13 cellular contexts compared by ENCODE assay signal in the genomic region with DNA sequence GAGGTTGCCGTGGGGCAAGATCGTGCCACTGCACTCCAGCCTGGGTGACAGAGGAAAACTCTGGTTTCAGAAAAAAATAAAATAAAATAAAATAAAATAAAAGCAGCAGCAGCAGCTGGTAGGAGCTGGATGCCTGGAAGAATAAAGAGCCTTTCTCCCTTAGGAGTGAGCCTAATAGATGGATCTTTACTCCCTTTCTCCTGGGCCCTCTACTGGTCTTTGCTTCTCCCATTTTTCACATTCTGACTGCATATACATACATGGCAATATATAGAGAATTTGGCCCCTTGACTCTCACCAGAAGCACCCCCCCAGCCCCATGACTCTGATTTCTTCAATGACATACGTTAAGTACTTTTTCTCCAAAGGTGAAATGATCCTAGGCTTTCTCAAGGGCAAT. TPM values are rescaled to one million over a fixed set of nuclear protein-coding genes. Genes with fewer than 3 reads are reported as not detected.
DNase-seq lines count a peak whose midpoint lies in the region; ATAC-seq, FAIRE-seq and TF ChIP-seq lines count a peak whose summit lies in the region.
"Had no signal": no experiment of that assay in that cellular context is flagged by ENCODE, and none has a peak within 500 bp of the region (broad histone marks: within the 10 kb centered on the region; RNA-seq: fewer than 3 reads in every experiment).

No MANE protein-coding gene starts in this region.

- POLR2A ChIA-PET in GM12878 (lab: Charles Lee) = interaction anchor here (0.5 to 4.5 kb wide), 9 partner anchors 10 to 125 kb away, joined by 3 to 54 read pairs (median 4); partner anchors contain the start of gene MALT1
- POLR2A ChIA-PET in activated CD4-positive, alpha-beta T cell treated with anti-CD3 and anti-CD28 coated beads, Interleukin-2, amount 10 ng/mL, durations not matched to agents 7 days and 5 days (lab: Charles Lee) = no interaction called here

- H3K4me2 ChIP-seq in GM12878 (ENCODE audit: control insufficient read depth, insufficient read depth) = peak overlapping the region; percentile 61
- H3K4me2 ChIP-seq: KMS-11 had no signal

- no peaks in the 10 kb centered on the region for H3K36me3 Mint-ChIP-seq in HFFc6 (ENCODE audit: low read depth)
- H3K36me3 Mint-ChIP-seq in activated CD4-positive, alpha-beta T cell treated with anti-CD3 and anti-CD28 coated beads, Interleukin-2, amount 10 ng/mL, durations not matched to agents 7 days and 5 days (ENCODE audit: low read depth) = peaks cover 21% of the 10 kb centered on the region

- no peaks in the 10 kb centered on the region for H3K9me3 Mint-ChIP-seq in HFFc6
- peaks cover 3% of the 10 kb centered on the region for H3K9me3 Mint-ChIP-seq in activated CD4-positive, alpha-beta T cell treated with anti-CD3 and anti-CD28 coated beads, Interleukin-2, amount 10 ng/mL, durations not matched to agents 7 days and 5 days

- no TSS peak for BruUV-seq in GM12878 (replicated peaks; lab: Mats Ljungman, UMichigan)

- H3K9me3 ChIP-seq in GM12878 (replicated peaks; ENCODE audit: control insufficient read depth, insufficient read depth, low read length) = no peaks in the 10 kb centered on the region
- no peaks in the 10 kb centered on the region for H3K9me3 ChIP-seq in liver (ENCODE audit: control insufficient read depth in 4 of 4, low read length in 3 of 4)

- H3K9ac ChIP-seq in GM12878 (ENCODE audit: control insufficient read depth, insufficient read depth, low read length) (no peak overlapping the region), liver (ENCODE audit: low read depth in 1 of 2, low read length in 2 of 2) (no peak overlapping the region)
- H3K9ac ChIP-seq: KMS-11 had no signal

- H3K4me3 ChIP-seq in GM12878 (peak overlapping the region; percentile 28; the same call in 1 of the 2 replicates), liver (ENCODE audit: low read depth in 1 of 3, low read length in 3 of 3) (no peak overlapping the region)

- intact Hi-C loops in GM12878 (cut with micrococcal nuclease; ENCODE audit: unreplicated experiment) = no loop called here

- H3K27ac ChIP-seq in GM12878 (ENCODE audit: control insufficient read depth, insufficient read depth) = peak overlapping the region; percentile 45; the same call in 1 of the 2 replicates
- H3K27ac ChIP-seq in liver (ENCODE audit: low read depth in 1 of 2, low read length in 2 of 2) = no peak overlapping the region
- H3K27ac ChIP-seq: KMS-11 had no signal

- SMC1A ChIA-PET in GM12878 (lab: Charles Lee; ENCODE audit: uncharacterized antibody, unreplicated experiment) = interaction anchor here (0.8 to 29.9 kb wide), 9 partner anchors 8 to 125 kb away, joined by 3 to 682 read pairs (median 4); partner anchors contain the start of gene MALT1

- RAD21 ChIA-PET in GM12878 (lab: Charles Lee; ENCODE audit: unreplicated experiment) = interaction anchor here (0.7 to 6.0 kb wide), 7 partner anchors 11 to 315 kb away, joined by 3 to 171 read pairs (median 7); partner anchors contain the start of gene MALT1

- TF ChIP-seq RAD21 in GM12878 (IDR thresholded peaks at IDR 0.05; ENCODE audit: insufficient read depth, low read depth, low read length) (peak; percentile 25; the same call in 1 of the 2 replicates), liver (IDR thresholded peaks at IDR 0.05) (peak; percentile 74 to 76)

- H3K27me3 ChIP-seq in GM12878 (replicated peaks in 1 of 2; ENCODE audit: control insufficient read depth in 2 of 2, insufficient read depth in 2 of 2, low read length in 1 of 2) = no peaks in the 10 kb centered on the region
- no peaks in the 10 kb centered on the region for H3K27me3 ChIP-seq in liver (ENCODE audit: control insufficient read depth in 4 of 4, insufficient read depth in 4 of 4, low read length in 3 of 4)

- DNase-seq in D341Med (ENCODE audit: low spot score) (peak; percentile 48), HFFc6 (no peak), GM12878 (ENCODE audit: low read depth, low spot score) (no peak), ACHN (no peak), RPMI8226 (no peak)
- DNase-seq in activated CD4-positive, alpha-beta T cell treated with anti-CD3 and anti-CD28 coated beads, Interleukin-2, amount 10 ng/mL, durations not matched to agents 7 days and 5 days = no peak
- DNase-seq: effector CD8-positive, alpha-beta T cell; islet precursor cell; NCI-H748 treated with DMSO at 0.1 percent for 48 hours had no signal

- H3K4me1 Mint-ChIP-seq in HFFc6 (ENCODE audit: low read depth) = peaks cover 41% of the 10 kb centered on the region
- peaks cover 53% of the 10 kb centered on the region for H3K4me1 Mint-ChIP-seq in activated CD4-positive, alpha-beta T cell treated with anti-CD3 and anti-CD28 coated beads, Interleukin-2, amount 10 ng/mL, durations not matched to agents 7 days and 5 days

- no peak for TF ChIP-seq POLR2A in GM12878 (IDR thresholded peaks at IDR 0.05; ENCODE audit: low read depth, low read length)

- H3K4me1 ChIP-seq in GM12878 (ENCODE audit: control insufficient read depth, insufficient read depth, low read length) (peaks cover 36% of the 10 kb centered on the region), liver (ENCODE audit: control insufficient read depth in 4 of 4, insufficient read depth in 4 of 4, low read length in 3 of 4) (no peaks in the 10 kb centered on the region)

- no peak overlapping the region for H2AFZ ChIP-seq in GM12878 (ENCODE audit: control insufficient read depth, low read depth, low read length)

- no peak for TF ChIP-seq EP300 in GM12878 (IDR thresholded peaks at IDR 0.05; ENCODE audit: borderline replicate concordance in 1 of 2, control insufficient read depth in 1 of 2, low read depth in 2 of 2, low read length in 2 of 2)

- no peak for ATAC-seq in GM12878
- ATAC-seq in HG03469 (IDR thresholded peaks at IDR 0.05; ENCODE audit: unreplicated experiment) = no peak

- in situ Hi-C loops in GM12878 (cut with MboI) (loop anchor here (25.0 kb wide), 1 partner anchor 1251 kb away; no protein-coding TSS in a partner anchor), ACHN (cut with HindIII; ENCODE audit: low pct_ligation_motif_present, low pct_unique_long_range_greater_than_20kb, low sequenced_read_pairs) (no loop called here)

- no peak for FAIRE-seq in GM12878 (lab: Jason Lieb, UNC)

- peaks cover 39% of the 10 kb centered on the region for H3K79me2 ChIP-seq in GM12878 (ENCODE audit: control insufficient read depth, insufficient read depth, low read length)

- no peak overlapping the region for H3K4me3 Mint-ChIP-seq in HFFc6
- H3K4me3 Mint-ChIP-seq in activated CD4-positive, alpha-beta T cell treated with anti-CD3 and anti-CD28 coated beads, Interleukin-2, amount 10 ng/mL, durations not matched to agents 7 days and 5 days = no peak overlapping the region

- TF ChIP-seq CTCF in HFFc6 (IDR thresholded peaks at IDR 0.05) (peak; percentile 57), GM12878 (IDR thresholded peaks at IDR 0.05 in 2 of 3, conservative IDR thresholded peaks at IDR 0.05 in 1 of 3; ENCODE audit: control insufficient read depth in 2 of 3, extremely low read depth in 1 of 3, insufficient read depth in 1 of 3, low read depth in 3 of 3, low read length in 3 of 3) (peak; percentile 4 to 36 (median 20); a peak in 4 of 6 replicates), liver (IDR thresholded peaks at IDR 0.05; ENCODE audit: low read depth, low read length, missing input control) (peak; percentile 31)

- no peak overlapping the region for H3K27ac Mint-ChIP-seq in HFFc6
- no peak overlapping the region for H3K27ac Mint-ChIP-seq in activated CD4-positive, alpha-beta T cell treated with anti-CD3 and anti-CD28 coated beads, Interleukin-2, amount 10 ng/mL, durations not matched to agents 7 days and 5 days

- CTCF ChIA-PET in GM12878 (lab: Yijun Ruan, JAX) = interaction anchor here (0.9 to 5.5 kb wide), 7 partner anchors 10 to 130 kb away, joined by 3 to 58 read pairs (median 9); partner anchors contain the start of gene MALT1
- CTCF ChIA-PET in activated CD4-positive, alpha-beta T cell treated with anti-CD3 and anti-CD28 coated beads, Interleukin-2, amount 10 ng/mL, durations not matched to agents 7 days and 5 days (lab: Charles Lee) = interaction anchor here (0.6 to 1.4 kb wide), 3 partner anchors 9 to 519 kb away, joined by 3 to 5 read pairs (median 3); partner anchors contain the start of gene MALT1

- no peaks in the 10 kb centered on the region; the same call in 1 of the 2 replicates for H3K27me3 Mint-ChIP-seq in HFFc6 (ENCODE audit: insufficient read depth)
- H3K27me3 Mint-ChIP-seq in activated CD4-positive, alpha-beta T cell treated with anti-CD3 and anti-CD28 coated beads, Interleukin-2, amount 10 ng/mL, durations not matched to agents 7 days and 5 days = no peaks in the 10 kb centered on the region

- no peaks in the 10 kb centered on the region for H3K36me3 ChIP-seq in GM12878 (ENCODE audit: control insufficient read depth in 2 of 2, insufficient read depth in 2 of 2, low read length in 1 of 2)
- no peaks in the 10 kb centered on the region for H3K36me3 ChIP-seq in liver (ENCODE audit: control insufficient read depth in 4 of 4, insufficient read depth in 3 of 4, low read depth in 1 of 4, low read length in 3 of 4)

- WGBS in GM12878 (ENCODE audit: insufficient coverage, insufficient replicate concordance, low lambda C conversion rate, missing lambda C conversion rate) = 74% methylated on average over 3 of the region's 3 CpGs
- 96% methylated on average over 3 of the region's 3 CpGs for WGBS in liver

- H4K20me1 ChIP-seq in GM12878 (ENCODE audit: control insufficient read depth, insufficient read depth) = no peaks in the 10 kb centered on the region

RNA-seq across cellular contexts. Expression of gene MALT1, which starts 9.8 kb away (rescaled TPM):
- 10 to 100 TPM; 19.9 to 25.6 (median 22.4) TPM for total RNA-seq in HFFc6 (2021; fragmentation: NEBNext Ultra II Directional; extraction: Animal tissue kit (Norgen Biotek cat#: 25700))
- total RNA-seq in GM12878 (2013; cell fraction: nucleolus; rRNA removed) = 326 and 345 TPM in 2 replicates
- total RNA-seq in GM12878 (2014; rRNA removed) (61.5 and 79.2 TPM in 2 replicates), GM12878 (2014; rRNA removed; fragmentation: Illumina TruSeq; extraction: Trizol) (65.8 and 71.2 TPM in 2 replicates), GM12878 (2021) (49.8 and 50.6 TPM in 2 replicates), liver (10 to 100 TPM in 1 of 2 donors, 1 to 10 TPM in 1; 6.4 to 27.3 TPM)
- 19.6 TPM for polyA plus RNA-seq in GM12878 (2011; ENCODE audit: low read depth)
- polyA plus RNA-seq in GM12878 (2011; rRNA removed) (126 and 179 TPM in 2 replicates), GM12878 (2014; fragmentation: Illumina TruSeq; extraction: Trizol) (54.2 and 67.3 TPM in 2 replicates), GM12878 (2014; fragmentation: Nextera tagmentation; extraction: Ambion mirVana) (10 to 100 TPM; 17.6 to 32.5 TPM), GM12878 (2014; rRNA removed) (33.9 and 40.3 TPM in 2 replicates), GM12878 (2016; fragmentation: Nextera tagmentation; extraction: Ambion mirVana) (10 to 100 TPM; 32.5 to 37.2 TPM), liver (1 to 10 TPM; 3.1 to 6.4 TPM)
- 40.3 and 53.0 TPM in 2 replicates for polyA plus RNA-seq in GM12878 (2011; cell fraction: cytosol; rRNA removed)
- 145 and 211 TPM in 2 replicates for polyA plus RNA-seq in GM12878 (2011; cell fraction: nucleus; rRNA removed)
- polyA plus RNA-seq in GM12878 (2012) = 25.7 and 45.2 TPM in 2 replicates
- polyA minus RNA-seq in GM12878 (2011; rRNA and poly(A)+ RNA removed) = 83.9 and 129 TPM in 2 replicates
- polyA minus RNA-seq in GM12878 (2011; cell fraction: cytosol; rRNA and poly(A)+ RNA removed) = 28.5 and 42.0 TPM in 2 replicates
- 66.7 and 73.4 TPM in 2 replicates for polyA minus RNA-seq in GM12878 (2011; cell fraction: nucleus; rRNA and poly(A)+ RNA removed)
- 10 to 100 TPM; 52.1 to 57.0 TPM for total RNA-seq in activated CD4-positive, alpha-beta T cell treated with anti-CD3 and anti-CD28 coated beads, Interleukin-2, amount 10 ng/mL, durations not matched to agents 7 days and 5 days

RNA-seq across cellular contexts. Expression of gene ALPK2, which starts 32.5 kb away (rescaled TPM):
- 10 to 100 TPM; 31.6 to 36.0 (median 35.1) TPM for total RNA-seq in HFFc6 (2021; fragmentation: NEBNext Ultra II Directional; extraction: Animal tissue kit (Norgen Biotek cat#: 25700))
- 28.8 and 29.7 TPM in 2 replicates for total RNA-seq in GM12878 (2013; cell fraction: nucleolus; rRNA removed)
- 4.5 and 5.8 TPM in 2 replicates for total RNA-seq in GM12878 (2014; rRNA removed)
- total RNA-seq in GM12878 (2014; rRNA removed; fragmentation: Illumina TruSeq; extraction: Trizol) = 8.1 and 8.5 TPM in 2 replicates
- total RNA-seq in GM12878 (2021) = 4.3 and 5.1 TPM in 2 replicates
- 2.5 TPM for polyA plus RNA-seq in GM12878 (2011; ENCODE audit: low read depth)
- polyA plus RNA-seq in GM12878 (2011; rRNA removed) = 27.4 and 36.5 TPM in 2 replicates
- 14.0 TPM in 2 replicates for polyA plus RNA-seq in GM12878 (2011; cell fraction: cytosol; rRNA removed)
- polyA plus RNA-seq in GM12878 (2011; cell fraction: nucleus; rRNA removed) = 68.7 and 99.5 TPM in 2 replicates
- 2.4 and 3.8 TPM in 2 replicates for polyA plus RNA-seq in GM12878 (2012)
- 4.8 and 4.9 TPM in 2 replicates for polyA plus RNA-seq in GM12878 (2014; fragmentation: Illumina TruSeq; extraction: Trizol)
- polyA plus RNA-seq in GM12878 (2014; fragmentation: Nextera tagmentation; extraction: Ambion mirVana) = 1 to 10 TPM; 1.6 to 1.8 TPM
- polyA plus RNA-seq in GM12878 (2014; rRNA removed) = 3.4 TPM in 2 replicates
- 1 to 10 TPM; 5.1 to 6.0 TPM for polyA plus RNA-seq in GM12878 (2016; fragmentation: Nextera tagmentation; extraction: Ambion mirVana)
- polyA minus RNA-seq in GM12878 (2011; rRNA and poly(A)+ RNA removed) = 53.4 and 56.6 TPM in 2 replicates
- polyA minus RNA-seq in GM12878 (2011; cell fraction: cytosol; rRNA and poly(A)+ RNA removed) = 10.0 and 12.4 TPM in 2 replicates
- polyA minus RNA-seq in GM12878 (2011; cell fraction: nucleus; rRNA and poly(A)+ RNA removed) = 96.9 and 97.0 TPM in 2 replicates
- 10 to 100 TPM in 1 of 2 donors, under 1 TPM in 1; 0.05 to 14.5 TPM for total RNA-seq in liver
- polyA plus RNA-seq in liver = under 1 TPM; 0.03 to 0.94 TPM
- total RNA-seq in activated CD4-positive, alpha-beta T cell treated with anti-CD3 and anti-CD28 coated beads, Interleukin-2, amount 10 ng/mL, durations not matched to agents 7 days and 5 days = not detected
- total RNA-seq: pulmonary artery endothelial cell had no signal
